16 cellular contexts compared by ENCODE assay signal in the genomic region with DNA sequence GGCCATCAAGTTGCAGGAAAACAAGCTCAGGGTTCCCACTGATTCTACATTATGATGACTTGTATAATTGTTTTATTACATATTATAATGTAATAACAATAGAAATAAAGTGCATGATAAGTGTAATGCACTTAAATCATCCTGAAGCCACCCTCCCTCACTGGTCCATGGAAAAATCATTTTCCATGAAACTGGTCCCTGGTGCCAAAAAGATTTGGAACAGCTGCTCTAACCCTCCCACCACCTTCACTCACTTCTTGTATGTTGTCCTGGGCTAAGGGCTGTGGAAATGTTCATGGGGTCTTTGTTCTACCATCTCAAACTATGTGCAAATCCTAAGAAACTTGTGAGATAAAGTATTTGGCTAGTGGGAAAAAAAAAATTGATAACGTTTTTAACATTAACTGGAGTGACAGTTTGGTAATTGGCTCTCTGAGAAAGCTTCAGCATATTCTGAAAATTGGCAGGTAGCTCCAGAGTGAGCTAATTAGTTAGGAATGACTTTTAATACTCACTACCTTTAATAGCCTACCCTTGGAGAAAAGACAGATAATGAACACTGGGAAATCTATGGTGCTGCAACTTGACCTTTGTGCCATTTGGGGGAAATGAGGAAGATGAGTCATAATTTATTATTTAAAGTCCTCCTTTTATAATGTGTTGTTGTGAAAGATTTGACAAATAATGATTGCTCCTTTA.
DNase-seq lines count a peak whose midpoint lies in the region; ATAC-seq and TF ChIP-seq lines count a peak whose summit lies in the region.
"Had no signal": no experiment of that assay in that cellular context is flagged by ENCODE, and none has a peak within 500 bp of the region (broad histone marks: within the 10 kb centered on the region; RNA-seq: fewer than 3 reads in every experiment).

No MANE protein-coding gene starts in this region.

- H3K27ac Mint-ChIP-seq in endothelial cell (ENCODE audit: unreplicated experiment) = no peak overlapping the region
- H3K27ac Mint-ChIP-seq: stimulated activated effector memory CD8-positive, alpha-beta T cell treated with anti-CD3 and anti-CD28 coated beads, Interleukin-12 subunit alpha, Interleukin-12 subunit beta, amount 100 ng/mL, for 72 hours had no signal

- intact Hi-C loops in left cardiac atrium (cut with DNase I) (no loop called here), left ventricle myocardium inferior (cut with micrococcal nuclease) (loop anchor here (10.0 kb wide), 1 partner anchor 134 kb away; a partner anchor contains a TSS)

- CTCF ChIA-PET in RWPE1 (lab: Yijun Ruan, JAX) = interaction anchor here (0.7 kb wide), 1 partner anchor 472 kb away, joined by 4 read pairs; no protein-coding TSS in a partner anchor

- ATAC-seq in left cardiac atrium = peak; percentile 42 to 68
- ATAC-seq: stimulated activated effector memory CD8-positive, alpha-beta T cell treated with anti-CD3 and anti-CD28 coated beads, Interleukin-12 subunit alpha, Interleukin-12 subunit beta, amount 100 ng/mL, for 72 hours had no signal

- in situ Hi-C loops in GM13977 (cut with MboI; ENCODE audit: low pct_unique_long_range_greater_than_20kb, low sequenced_read_pairs, unreplicated experiment) = no loop called here

- H3K27me3 ChIP-seq in right atrium auricular region = no peaks in the 10 kb centered on the region
- H3K27me3 ChIP-seq in left ventricle myocardium inferior (ENCODE audit: low read depth) = no peaks in the 10 kb centered on the region
- H3K27me3 ChIP-seq: SJCRH30 had no signal

- no peaks in the 10 kb centered on the region for H3K27me3 Mint-ChIP-seq in endothelial cell (ENCODE audit: unreplicated experiment)

- no peak for DNase-seq in left cardiac atrium
- DNase-seq in right atrium auricular region (ENCODE audit: low spot score) = no peak
- peak; percentile 53 for DNase-seq in RWPE1 (ENCODE audit: low spot score)
- DNase-seq in left ventricle myocardium inferior = no peak
- DNase-seq in endothelial cell (ENCODE audit: low spot score) = no peak
- no peak for DNase-seq in GM13977 (ENCODE audit: low spot score)
- no peak for DNase-seq in middle frontal gyrus (ENCODE audit: extremely low spot score, low spot score)
- no peak for DNase-seq in COR-L47 (lab: John Stamatoyannopoulos, UW)
- DNase-seq: activated naive CD4-positive, alpha-beta T cell treated with anti-CD3 and anti-CD28 coated beads, Interleukin-2, amount 50 U/mL, for 16 hours; cerebellar nuclear complex; GDM1; H7; NCI-H510A; SJCRH30; stimulated activated CD4-positive, alpha-beta T cell treated with anti-CD3 and anti-CD28 coated beads, Interleukin-4, amount 100 ng/mL, for 1 hour had no signal

- H3K36me3 Mint-ChIP-seq in endothelial cell (ENCODE audit: low read depth, unreplicated experiment) = no peaks in the 10 kb centered on the region
- H3K36me3 Mint-ChIP-seq: stimulated activated effector memory CD8-positive, alpha-beta T cell treated with anti-CD3 and anti-CD28 coated beads, Interleukin-12 subunit alpha, Interleukin-12 subunit beta, amount 100 ng/mL, for 72 hours had no signal

- H3K4me1 ChIP-seq in right atrium auricular region = peaks cover 0 to 21% of the 10 kb centered on the region in 2 donors
- peaks cover 39% of the 10 kb centered on the region for H3K4me1 ChIP-seq in left ventricle myocardium inferior

- H3K4me1 Mint-ChIP-seq in endothelial cell (ENCODE audit: unreplicated experiment) = no peaks in the 10 kb centered on the region
- H3K4me1 Mint-ChIP-seq: stimulated activated effector memory CD8-positive, alpha-beta T cell treated with anti-CD3 and anti-CD28 coated beads, Interleukin-12 subunit alpha, Interleukin-12 subunit beta, amount 100 ng/mL, for 72 hours had no signal

- no peaks in the 10 kb centered on the region for H3K36me3 ChIP-seq in right atrium auricular region
- no peaks in the 10 kb centered on the region for H3K36me3 ChIP-seq in left ventricle myocardium inferior
- H3K36me3 ChIP-seq: SJCRH30 had no signal

- H3K27ac ChIP-seq in right atrium auricular region (peak overlapping the region in 1 of 2 donors; percentile 50), RWPE1 (no peak overlapping the region), left ventricle myocardium inferior (replicated peaks) (peak overlapping the region; percentile 57)
- H3K27ac ChIP-seq: SJCRH30 had no signal

- no peaks in the 10 kb centered on the region for H3K9me3 Mint-ChIP-seq in endothelial cell (ENCODE audit: unreplicated experiment)
- H3K9me3 Mint-ChIP-seq: stimulated activated effector memory CD8-positive, alpha-beta T cell treated with anti-CD3 and anti-CD28 coated beads, Interleukin-12 subunit alpha, Interleukin-12 subunit beta, amount 100 ng/mL, for 72 hours had no signal

- no peak for TF ChIP-seq CTCF in right atrium auricular region (IDR thresholded peaks at IDR 0.05)
- no peak for TF ChIP-seq CTCF in RWPE1 (conservative IDR thresholded peaks at IDR 0.05; ENCODE audit: low read depth)
- TF ChIP-seq CTCF in left ventricle myocardium inferior (IDR thresholded peaks at IDR 0.05; ENCODE audit: borderline replicate concordance) = no peak
- no peak for TF ChIP-seq CTCF in endothelial cell (IDR thresholded peaks at IDR 0.05; ENCODE audit: unreplicated experiment)
- TF ChIP-seq CTCF in GM13977 (IDR thresholded peaks at IDR 0.05; ENCODE audit: extremely low read depth, insufficient read depth, missing control alignments) = no peak

- POLR2A ChIA-PET in RWPE1 (lab: Yijun Ruan, JAX; ENCODE audit: low non-redundant PET) = no interaction called here

- H3K4me3 Mint-ChIP-seq in endothelial cell (ENCODE audit: unreplicated experiment) = no peak overlapping the region
- H3K4me3 Mint-ChIP-seq: stimulated activated effector memory CD8-positive, alpha-beta T cell treated with anti-CD3 and anti-CD28 coated beads, Interleukin-12 subunit alpha, Interleukin-12 subunit beta, amount 100 ng/mL, for 72 hours had no signal

- no peak overlapping the region for H3K4me3 ChIP-seq in right atrium auricular region
- no peak overlapping the region for H3K4me3 ChIP-seq in left ventricle myocardium inferior
- H3K4me3 ChIP-seq: SJCRH30 had no signal

- H3K9me3 ChIP-seq in right atrium auricular region (no peaks in the 10 kb centered on the region), left ventricle myocardium inferior (replicated peaks) (no peaks in the 10 kb centered on the region)
- H3K9me3 ChIP-seq: SJCRH30 had no signal
